Comparison of ENCODE assay signal across 18 cellular contexts in genomic region chr12:3838065-3838464, GRCh38. TPM values are rescaled to one million over a fixed set of nuclear protein-coding genes. Genes with fewer than 3 reads are reported as not detected.
DNase-seq lines count a peak whose midpoint lies in the region; ATAC-seq, FAIRE-seq and TF ChIP-seq lines count a peak whose summit lies in the region.
"Had no signal": no experiment of that assay in that cellular context is flagged by ENCODE, and none has a peak within 500 bp of the region (broad histone marks: within the 10 kb centered on the region; RNA-seq: fewer than 3 reads in every experiment).

No MANE protein-coding gene starts in this region.

- POLR2A ChIA-PET in CD4-positive, alpha-beta T cell (lab: Charles Lee): no interaction called here

- intact Hi-C loops in CD4-positive, alpha-beta T cell (cut with DNase I, micrococcal nuclease): no loop called here

- H3K27ac ChIP-seq in CD4-positive, alpha-beta T cell (ENCODE audit: low read depth, low read length): no peak overlapping the region
- H3K27ac ChIP-seq: C4-2B, dorsolateral prefrontal cortex, HL-60, KMS-11, left ventricle myocardium inferior, RWPE1, thyroid gland, WERI-Rb-1 had no signal

- no peak for DNase-seq in CD4-positive, alpha-beta T cell
- no peak for DNase-seq in GM12891 (ENCODE audit: insufficient read length, low spot score)
- DNase-seq in T-helper 17 cell: no peak
- no peak for DNase-seq in endothelial cell (ENCODE audit: low spot score)
- DNase-seq: dorsolateral prefrontal cortex, HFFc6, left ventricle myocardium inferior, NCI-H1694 treated with DMSO at 0.1 percent for 48 hours, NCI-H524, WERI-Rb-1 had no signal

- peak overlapping the region; percentile 86 for H3K4me3 Mint-ChIP-seq in CD4-positive, alpha-beta T cell
- H3K4me3 Mint-ChIP-seq in T-helper 17 cell: peak overlapping the region; percentile 74
- H3K4me3 Mint-ChIP-seq in endothelial cell (ENCODE audit: unreplicated experiment): peak overlapping the region; percentile 65
- H3K4me3 Mint-ChIP-seq: HFFc6 had no signal

- no peak for ATAC-seq in CD4-positive, alpha-beta T cell (ENCODE audit: poor library complexity)
- ATAC-seq in T-helper 17 cell (no peak), HG03025 (IDR thresholded peaks at IDR 0.05; ENCODE audit: low FRiP score, unreplicated experiment) (no peak), GM19328 (IDR thresholded peaks at IDR 0.05; ENCODE audit: unreplicated experiment) (no peak), GM21528 (IDR thresholded peaks at IDR 0.05; ENCODE audit: low FRiP score, unreplicated experiment) (no peak)

- peaks cover 67% of the 10 kb centered on the region for H3K4me1 Mint-ChIP-seq in CD4-positive, alpha-beta T cell (ENCODE audit: low read depth)
- peaks cover 45% of the 10 kb centered on the region for H3K4me1 Mint-ChIP-seq in T-helper 17 cell
- peaks cover under 1% of the 10 kb centered on the region for H3K4me1 Mint-ChIP-seq in endothelial cell (ENCODE audit: unreplicated experiment)

- peaks cover 63% of the 10 kb centered on the region for H3K36me3 Mint-ChIP-seq in CD4-positive, alpha-beta T cell (ENCODE audit: low read depth)
- H3K36me3 Mint-ChIP-seq in T-helper 17 cell (ENCODE audit: low read depth): peaks cover 9% of the 10 kb centered on the region
- peaks cover 4% of the 10 kb centered on the region for H3K36me3 Mint-ChIP-seq in endothelial cell (ENCODE audit: low read depth, unreplicated experiment)

- CTCF ChIA-PET in CD4-positive, alpha-beta T cell (lab: Charles Lee): interaction anchor here (0.9 kb wide), 1 partner anchor 20 kb away, joined by 3 read pairs; no protein-coding TSS in a partner anchor

- TF ChIP-seq POLR2A in GM12891 (IDR thresholded peaks at IDR 0.05; ENCODE audit: low read depth, low read length): no peak

- TF ChIP-seq CTCF in CD4-positive, alpha-beta T cell (IDR thresholded peaks at IDR 0.05): no peak
- TF ChIP-seq CTCF in endothelial cell (IDR thresholded peaks at IDR 0.05; ENCODE audit: unreplicated experiment): no peak

- H3K27ac Mint-ChIP-seq in CD4-positive, alpha-beta T cell: peak overlapping the region; percentile 81
- H3K27ac Mint-ChIP-seq in T-helper 17 cell (peak overlapping the region; percentile 64), endothelial cell (ENCODE audit: unreplicated experiment) (peak overlapping the region; percentile 10)
- H3K27ac Mint-ChIP-seq: HFFc6 had no signal

- FAIRE-seq in GM12891 (lab: Jason Lieb, UNC): no peak

- no peaks in the 10 kb centered on the region for H3K9me3 ChIP-seq in CD4-positive, alpha-beta T cell (ENCODE audit: control insufficient read depth, low read length)
- H3K9me3 ChIP-seq in T-helper 17 cell (ENCODE audit: control insufficient read depth, low read length, poor library complexity, severe bottlenecking): no peaks in the 10 kb centered on the region
- H3K9me3 ChIP-seq: thyroid gland had no signal

- no peaks in the 10 kb centered on the region for H3K9me3 Mint-ChIP-seq in CD4-positive, alpha-beta T cell
- H3K9me3 Mint-ChIP-seq in endothelial cell (ENCODE audit: unreplicated experiment): no peaks in the 10 kb centered on the region

- no peaks in the 10 kb centered on the region for H3K27me3 Mint-ChIP-seq in CD4-positive, alpha-beta T cell
- H3K27me3 Mint-ChIP-seq in T-helper 17 cell (no peaks in the 10 kb centered on the region), endothelial cell (ENCODE audit: unreplicated experiment) (peaks cover 3% of the 10 kb centered on the region)

- no peaks in the 10 kb centered on the region for H3K27me3 ChIP-seq in CD4-positive, alpha-beta T cell (ENCODE audit: control insufficient read depth, insufficient read depth, low read length)
- H3K27me3 ChIP-seq: dorsolateral prefrontal cortex, thyroid gland had no signal

TF ChIP-seq in GM12891, 5 proteins besides CTCF, POLR2A, EP300 and RAD21:
- TF ChIP-seq PAX5 (IDR thresholded peaks at IDR 0.05; ENCODE audit: insufficient read depth, low read length, severe bottlenecking) (no peak), SPI1 (IDR thresholded peaks at IDR 0.05; ENCODE audit: low read depth, low read length) (peak; percentile 30; the same call in 1 of the 2 replicates)

RNA-seq across cellular contexts. Expression of gene PARP11, which starts 35.1 kb away (rescaled TPM):
- total RNA-seq in CD4-positive, alpha-beta T cell: 10 to 100 TPM; 13.4 TPM
- 3.9 TPM for polyA plus RNA-seq in GM12891 (2012; ENCODE audit: low read depth, missing spikeins)
- total RNA-seq in T-helper 17 cell (10 to 100 TPM; 16.5 to 21.3 TPM), endothelial cell (ENCODE audit: unreplicated experiment) (11.4 TPM)

Comparison
In these comparisons a context has a peak if more than half of its experiments do, and no peak if none do; other contexts are left out.
1. H3K27ac Mint-ChIP-seq: peak in every context shown above with its lines; median percentile 81 in CD4-positive, alpha-beta T cell; 64 in T-helper 17 cell; 10 in endothelial cell.